Comparison of ENCODE assay signal across 9 cellular contexts in the genomic region with DNA sequence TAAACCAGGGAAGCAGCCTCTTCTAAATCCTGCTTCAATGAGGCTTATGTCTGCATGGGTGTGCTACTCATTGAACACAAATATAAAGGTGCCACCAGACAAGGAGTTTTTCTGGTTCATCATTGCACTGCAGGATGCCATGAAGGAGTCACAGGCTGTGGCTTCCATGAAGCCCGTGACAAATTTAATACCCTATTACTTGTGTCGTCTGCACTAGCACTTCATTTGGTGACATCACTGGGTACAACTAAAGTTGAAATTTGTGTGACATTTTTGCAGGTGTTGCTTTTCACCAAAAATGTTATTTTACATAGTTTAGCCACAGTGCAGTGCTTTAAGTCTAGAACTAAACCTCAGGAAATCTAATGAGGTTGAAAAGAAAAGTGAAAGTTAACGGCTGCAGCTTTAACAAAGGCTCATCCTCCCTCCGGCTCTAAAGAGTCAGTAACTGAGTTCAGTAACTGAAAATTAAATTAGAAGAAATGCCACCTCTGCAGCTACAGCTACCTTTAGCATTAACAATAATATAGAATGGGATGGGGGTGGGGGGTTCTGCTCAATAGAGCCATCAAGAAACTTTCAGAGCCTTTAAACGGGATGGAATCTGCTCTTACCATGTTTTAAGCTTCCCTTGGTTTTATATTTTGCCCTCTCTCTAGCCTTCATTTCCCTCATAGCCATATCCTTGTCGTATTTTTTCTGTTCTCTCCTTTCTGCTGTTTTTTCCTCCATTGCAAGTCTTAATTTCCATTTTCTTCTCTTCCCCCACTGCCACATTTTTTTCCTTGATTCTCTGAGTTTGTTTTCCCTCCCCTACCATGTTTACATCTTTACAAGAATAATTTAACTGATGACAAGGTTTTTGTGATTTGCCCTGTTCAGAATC.
DNase-seq lines count a peak whose midpoint lies in the region; ATAC-seq and TF ChIP-seq lines count a peak whose summit lies in the region.
"Had no signal": no experiment of that assay in that cellular context is flagged by ENCODE, and none has a peak within 500 bp of the region (broad histone marks: within the 10 kb centered on the region; RNA-seq: fewer than 3 reads in every experiment).

No MANE protein-coding gene starts in this region.

- no peak overlapping the region for H3K27ac Mint-ChIP-seq in chondrocyte (ENCODE audit: unreplicated experiment)

- ATAC-seq in heart left ventricle (no peak), Right ventricle myocardium superior (ENCODE audit: poor library complexity) (no peak), HG02798 (IDR thresholded peaks at IDR 0.05; ENCODE audit: poor library complexity, unreplicated experiment) (peak; percentile 90)

- DNase-seq in heart left ventricle (no peak), Right ventricle myocardium superior (no peak), RPMI8226 (peak; percentile 40), esophagus squamous epithelium (lab: John Stamatoyannopoulos, UW) (no peak), NCI-H2107 treated with DMSO at 0.1 percent for 48 hours (lab: John Stamatoyannopoulos, UW; ENCODE audit: unreplicated experiment) (no peak), chondrocyte (ENCODE audit: low spot score) (no peak)

- H3K27me3 ChIP-seq in heart left ventricle = no peaks in the 10 kb centered on the region
- no peaks in the 10 kb centered on the region for H3K27me3 ChIP-seq in esophagus squamous epithelium

- peak overlapping the region in 5 of 12 donors; percentile 6 to 72 (median 58) for H3K27ac ChIP-seq in heart left ventricle
- peak overlapping the region in 2 of 4 donors; percentile 2 to 33 for H3K27ac ChIP-seq in esophagus squamous epithelium
- peak overlapping the region in 8 of 21 experiments; percentile 11 to 72 (median 42) for H3K27ac ChIP-seq in skin epidermis
- H3K27ac ChIP-seq: epithelial cell of prostate had no signal

- H3K4me3 ChIP-seq in heart left ventricle = peak overlapping the region; percentile 9 to 68 (median 52)
- peak overlapping the region; percentile 17 to 63 (median 42) for H3K4me3 ChIP-seq in esophagus squamous epithelium
- peak overlapping the region; percentile 11 to 38 (median 27) for H3K4me3 ChIP-seq in skin epidermis

- TF ChIP-seq CTCF in heart left ventricle (IDR thresholded peaks at IDR 0.05) (no peak), esophagus squamous epithelium (IDR thresholded peaks at IDR 0.05) (no peak), chondrocyte (IDR thresholded peaks at IDR 0.05) (no peak)

- intact Hi-C loops in heart left ventricle (cut with DNase I) = loop anchor here in 1 of 10 donors (10.0 kb wide), 1 partner anchor 142 kb away; no protein-coding TSS in a partner anchor
- intact Hi-C loops in Right ventricle myocardium superior (cut with DNase I) = no loop called here
- intact Hi-C loops in esophagus squamous epithelium (cut with DNase I) = no loop called here

- WGBS in heart left ventricle, 4 donors = 27 to 36% (median 31%) methylated on average over 6 of the region's 6 CpGs
- WGBS in esophagus squamous epithelium, 2 donors = 27 to 30% methylated on average over 6 of the region's 6 CpGs

- H3K9me3 Mint-ChIP-seq in chondrocyte (ENCODE audit: low read depth) = no peaks in the 10 kb centered on the region

- no peaks in the 10 kb centered on the region for H3K4me1 Mint-ChIP-seq in chondrocyte (ENCODE audit: low read depth)

- TF ChIP-seq POLR2A in heart left ventricle (IDR thresholded peaks at IDR 0.05) = no peak
- no peak for TF ChIP-seq POLR2A in esophagus squamous epithelium (IDR thresholded peaks at IDR 0.05)

- no peaks in the 10 kb centered on the region for H3K9me3 ChIP-seq in heart left ventricle
- H3K9me3 ChIP-seq in esophagus squamous epithelium = no peaks in the 10 kb centered on the region

- H3K36me3 Mint-ChIP-seq in chondrocyte (ENCODE audit: low read depth) = no peaks in the 10 kb centered on the region

- H3K36me3 ChIP-seq in heart left ventricle (no peaks in the 10 kb centered on the region), esophagus squamous epithelium (no peaks in the 10 kb centered on the region)

- H3K4me1 ChIP-seq in heart left ventricle (peaks cover 0 to 4% (median 0%) of the 10 kb centered on the region in 12 donors), esophagus squamous epithelium (no peaks in the 10 kb centered on the region)

- no peak overlapping the region for H3K4me3 Mint-ChIP-seq in chondrocyte (ENCODE audit: unreplicated experiment)

- H3K27me3 Mint-ChIP-seq in chondrocyte (ENCODE audit: low read depth) = peaks cover 18% of the 10 kb centered on the region
